8 cellular contexts compared by ENCODE assay signal in genomic region chr17:38729886-38730525, GRCh38. TPM values are rescaled to one million over a fixed set of nuclear protein-coding genes. Genes with fewer than 3 reads are reported as not detected.
DNase-seq lines count a peak whose midpoint lies in the region; ATAC-seq and TF ChIP-seq lines count a peak whose summit lies in the region.

Gene CISD3, plus strand, starts transcription at chr17:38730341. Its CDS starts 18 bp downstream, at chr17:38730359.

- H3F3A ChIP-seq in DOHH2 (ENCODE audit: control insufficient read depth, insufficient read depth) (peaks cover 14% of the 10 kb centered on the region; the same call in 1 of the 2 replicates), SK-N-SH (replicated peaks; ENCODE audit: insufficient read depth) (peaks cover 27% of the 10 kb centered on the region)

- H3K4me2 ChIP-seq in DOHH2 (ENCODE audit: low read length) (peak within 1 kb of the TSS; percentile 83), SK-N-SH (peak within 1 kb of the TSS; percentile 90)

- H3K36me3 ChIP-seq in DOHH2 (ENCODE audit: control insufficient read depth, low read length) (peaks cover 40% of the 10 kb centered on the region), SK-N-SH (replicated peaks in 1 of 2; ENCODE audit: control insufficient read depth in 1 of 2, insufficient read depth in 2 of 2, low read length in 1 of 2) (peaks cover 11 to 24% of the 10 kb centered on the region in 2 experiments), ovary (no peaks in the 10 kb centered on the region), thoracic aorta (peaks cover 7% of the 10 kb centered on the region)

- POLR2A ChIA-PET in SK-N-SH (lab: Yijun Ruan, JAX), result interaction anchor here (1.2 to 2.2 kb wide), 4 partner anchors 16 to 53 kb away, joined by 4 to 9 read pairs (median 6); partner anchors contain the start of gene MLLT6

- H3K4me1 ChIP-seq in DOHH2 (ENCODE audit: control insufficient read depth, low read length) (peaks cover 48% of the 10 kb centered on the region), SK-N-SH (ENCODE audit: control insufficient read depth in 1 of 2, insufficient read depth in 2 of 2, low read depth in 1 of 2, low read length in 1 of 2) (peaks cover 6 to 68% of the 10 kb centered on the region in 2 experiments; a peak in 1 of 4 replicates), ovary (ENCODE audit: insufficient read depth) (peaks cover 6% of the 10 kb centered on the region), thoracic aorta (ENCODE audit: control insufficient read depth in 1 of 2, low read depth in 2 of 2) (peaks cover 11 to 35% of the 10 kb centered on the region in 2 donors)

- H3K9me3 Mint-ChIP-seq in activated naive CD4-positive, alpha-beta T cell treated with anti-CD3 and anti-CD28 coated beads, Interleukin-2, amount 10 ng/mL, durations not matched to agents 7 days and 5 days, result no peaks in the 10 kb centered on the region
- H3K9me3 Mint-ChIP-seq in glutamatergic neuron (ENCODE audit: unreplicated experiment), result peaks cover 14% of the 10 kb centered on the region

- CTCF ChIA-PET in SK-N-SH (lab: Yijun Ruan, JAX), result interaction anchor here (0.9 to 7.4 kb wide), 10 partner anchors 8 to 424 kb away, joined by 3 to 88 read pairs (median 6); partner anchors contain the start of genes EPOP, MLLT6 and PCGF2
- CTCF ChIA-PET in activated naive CD4-positive, alpha-beta T cell treated with anti-CD3 and anti-CD28 coated beads, Interleukin-2, amount 10 ng/mL, durations not matched to agents 7 days and 5 days (lab: Charles Lee), result interaction anchor here (1.2 to 8.3 kb wide), 6 partner anchors 14 to 127 kb away, joined by 4 to 116 read pairs (median 10); partner anchors contain the start of gene EPOP

- H3K36me3 Mint-ChIP-seq in activated naive CD4-positive, alpha-beta T cell treated with anti-CD3 and anti-CD28 coated beads, Interleukin-2, amount 10 ng/mL, durations not matched to agents 7 days and 5 days, result peaks cover 39% of the 10 kb centered on the region
- no peaks in the 10 kb centered on the region for H3K36me3 Mint-ChIP-seq in glutamatergic neuron (ENCODE audit: unreplicated experiment)

- TF ChIP-seq CTCF in DOHH2 (IDR thresholded peaks at IDR 0.05; ENCODE audit: low read depth, low read length, poor library complexity, severe bottlenecking) (peak; percentile 54), SK-N-SH (IDR thresholded peaks at IDR 0.05) (peak; percentile 54), glutamatergic neuron (IDR thresholded peaks at IDR 0.05; ENCODE audit: partially characterized antibody, unreplicated experiment) (peak; percentile 82), ovary (IDR thresholded peaks at IDR 0.05) (peak; percentile 47 to 98 (median 97)), thoracic aorta (IDR thresholded peaks at IDR 0.05) (peak; percentile 66)

- H3K27me3 ChIP-seq in DOHH2 (ENCODE audit: control insufficient read depth, low read length) (no peaks in the 10 kb centered on the region), SK-N-SH (ENCODE audit: insufficient read depth) (no peaks in the 10 kb centered on the region), ovary (no peaks in the 10 kb centered on the region), thoracic aorta (replicated peaks; ENCODE audit: insufficient read depth) (no peaks in the 10 kb centered on the region)

- ATAC-seq in GM21786 (IDR thresholded peaks at IDR 0.05; ENCODE audit: unreplicated experiment) (peak; percentile 62), thoracic aorta (ENCODE audit: insufficient number of reproducible peaks, low FRiP score, low read depth) (peak; percentile 79)

- H3K27me3 Mint-ChIP-seq in activated naive CD4-positive, alpha-beta T cell treated with anti-CD3 and anti-CD28 coated beads, Interleukin-2, amount 10 ng/mL, durations not matched to agents 7 days and 5 days, result no peaks in the 10 kb centered on the region
- peaks cover 7% of the 10 kb centered on the region for H3K27me3 Mint-ChIP-seq in glutamatergic neuron (ENCODE audit: unreplicated experiment)

- WGBS in SK-N-SH (ENCODE audit: low lambda C conversion rate), result 7% methylated on average over 27 of the region's 92 CpGs
- 0 to 1% (median 0%) methylated on average over 36 to 92 of the region's 92 CpGs for WGBS in ovary, 3 donors

- TF ChIP-seq EP300 in SK-N-SH (IDR thresholded peaks at IDR 0.05; ENCODE audit: borderline replicate concordance in 1 of 2, low read depth in 1 of 2, low read length in 1 of 2) (no peak; a peak in 1 of 4 replicates), ovary (IDR thresholded peaks at IDR 0.05) (no peak)

- H4K20me1 ChIP-seq in DOHH2 (ENCODE audit: control insufficient read depth, insufficient read depth, low read depth, low read length) (no peaks in the 10 kb centered on the region), SK-N-SH (ENCODE audit: insufficient read depth) (peaks cover 14% of the 10 kb centered on the region; the same call in 1 of the 2 replicates)

- H3K9me3 ChIP-seq in DOHH2 (ENCODE audit: control insufficient read depth, insufficient read depth, low read length), result no peaks in the 10 kb centered on the region
- no peaks in the 10 kb centered on the region for H3K9me3 ChIP-seq in SK-N-SH
- H3K9me3 ChIP-seq in ovary, result no peaks in the 10 kb centered on the region
- no peaks in the 10 kb centered on the region for H3K9me3 ChIP-seq in thoracic aorta

- H3K79me2 ChIP-seq in DOHH2 (ENCODE audit: control insufficient read depth, low read length), result peaks cover 23% of the 10 kb centered on the region
- peaks cover 28% of the 10 kb centered on the region; the same call in 1 of the 2 replicates for H3K79me2 ChIP-seq in SK-N-SH (ENCODE audit: insufficient read depth)

- H2AFZ ChIP-seq in SK-N-SH (ENCODE audit: low read depth), result peak within 1 kb of the TSS; percentile 88; the same call in 1 of the 2 replicates

- DNase-seq in LHCN-M2 (ENCODE audit: low read depth) (peak; percentile 75), SK-N-SH (peak; percentile 95), glutamatergic neuron (peak; percentile 82), ovary (peak; percentile 83 to 90 (median 88)), thoracic aorta (ENCODE audit: low spot score) (no peak)
- DNase-seq in activated naive CD4-positive, alpha-beta T cell treated with anti-CD3 and anti-CD28 coated beads, Interleukin-2, amount 10 ng/mL, durations not matched to agents 7 days and 5 days, result peak; percentile 89

- H3K27ac ChIP-seq in DOHH2 (ENCODE audit: low read depth, low read length) (peak within 1 kb of the TSS; percentile 40), SK-N-SH (ENCODE audit: low read depth in 2 of 2, low read length in 1 of 2) (peak within 1 kb of the TSS; percentile 73 to 98), ovary (peak within 1 kb of the TSS; percentile 70 to 74), thoracic aorta (peak within 1 kb of the TSS; percentile 87 to 89)

- H3K4me3 ChIP-seq in DOHH2 (ENCODE audit: low read length), result peak within 1 kb of the TSS; percentile 93
- H3K4me3 ChIP-seq in SK-N-SH (ENCODE audit: low read depth in 2 of 2, low read length in 1 of 2), result peak within 1 kb of the TSS; percentile 78 to 79
- H3K4me3 ChIP-seq in ovary, result peak within 1 kb of the TSS; percentile 42
- H3K4me3 ChIP-seq in thoracic aorta, result peak within 1 kb of the TSS; percentile 89

- H3K4me3 Mint-ChIP-seq in activated naive CD4-positive, alpha-beta T cell treated with anti-CD3 and anti-CD28 coated beads, Interleukin-2, amount 10 ng/mL, durations not matched to agents 7 days and 5 days, result peak within 1 kb of the TSS; percentile 100
- H3K4me3 Mint-ChIP-seq in glutamatergic neuron (ENCODE audit: unreplicated experiment), result peak within 1 kb of the TSS; percentile 95

- H3K9me2 ChIP-seq in DOHH2 (replicated peaks; ENCODE audit: control insufficient read depth, low read length), result no peaks in the 10 kb centered on the region
- H3K9me2 ChIP-seq in SK-N-SH, result no peaks in the 10 kb centered on the region

- intact Hi-C loops in ovary (cut with DNase I), result loop anchor here in 1 of 4 donors (5.0 kb wide), 1 partner anchor 38 kb away; no protein-coding TSS in a partner anchor

- H3K9ac ChIP-seq in SK-N-SH, result peak within 1 kb of the TSS; percentile 89

- peak within 1 kb of the TSS; percentile 94 for H3K27ac Mint-ChIP-seq in activated naive CD4-positive, alpha-beta T cell treated with anti-CD3 and anti-CD28 coated beads, Interleukin-2, amount 10 ng/mL, durations not matched to agents 7 days and 5 days
- H3K27ac Mint-ChIP-seq in glutamatergic neuron (ENCODE audit: unreplicated experiment), result peak within 1 kb of the TSS; percentile 69

- H3K4me1 Mint-ChIP-seq in activated naive CD4-positive, alpha-beta T cell treated with anti-CD3 and anti-CD28 coated beads, Interleukin-2, amount 10 ng/mL, durations not matched to agents 7 days and 5 days, result peaks cover 82% of the 10 kb centered on the region
- H3K4me1 Mint-ChIP-seq in glutamatergic neuron (ENCODE audit: low read depth, unreplicated experiment), result peaks cover 5% of the 10 kb centered on the region

- peak; percentile 40; the same call in 1 of the 2 replicates for TF ChIP-seq RAD21 in SK-N-SH (IDR thresholded peaks at IDR 0.05; ENCODE audit: low read length)

- peak; percentile 19 for TF ChIP-seq POLR2A in ovary (IDR thresholded peaks at IDR 0.05)

TF ChIP-seq in SK-N-SH, 30 proteins besides CTCF, POLR2A, EP300 and RAD21 (continues in another document):
- peak; percentile 34 for TF ChIP-seq SMC3 (IDR thresholded peaks at IDR 0.05; ENCODE audit: low read depth, low read length)
- no peak for TF ChIP-seq IRF3 (IDR thresholded peaks at IDR 0.05; ENCODE audit: low read depth, low read length)
- peak; percentile 11; the same call in 1 of the 2 replicates for TF ChIP-seq POLR2AphosphoS5 (IDR thresholded peaks at IDR 0.05; ENCODE audit: low read depth, low read length)
- TF ChIP-seq GABPA (IDR thresholded peaks at IDR 0.05; ENCODE audit: low read depth), result peak; percentile 28; the same call in 1 of the 2 replicates
- peak; percentile 25 for TF ChIP-seq CHD2 (IDR thresholded peaks at IDR 0.05; ENCODE audit: low read length, partially characterized antibody)
- TF ChIP-seq RCOR1 (IDR thresholded peaks at IDR 0.05; ENCODE audit: low read length), result no peak

RNA-seq across cellular contexts. Expression of gene CISD3, which starts in this region (rescaled TPM):
- total RNA-seq in LHCN-M2 (2014; rRNA removed) (7.4 and 9.9 TPM in 2 replicates), glutamatergic neuron (ENCODE audit: unreplicated experiment) (3.2 TPM), ovary (10 to 100 TPM in 5 of 7 donors, 1 to 10 TPM in 2; 6.2 to 31.1 (median 24.4) TPM), thoracic aorta (1 to 10 TPM; 9.3 to 9.6 TPM)
- polyA plus RNA-seq in LHCN-M2 (2012), result 61.0 TPM
- polyA plus RNA-seq in SK-N-SH (2012; rRNA removed) (12.9 and 16.5 TPM in 2 replicates), ovary (10 to 100 TPM in 1 of 2 donors, 1 to 10 TPM in 1; 6.6 to 18.4 TPM)
- polyA plus RNA-seq in SK-N-SH (2012; cell fraction: cytosol; rRNA removed), result 9.3 and 10.9 TPM in 2 replicates
- polyA plus RNA-seq in SK-N-SH (2012; cell fraction: nucleus; rRNA removed), result 5.9 and 8.6 TPM in 2 replicates

Comparison
In these comparisons a context has a peak if more than half of its experiments do, and no peak if none do; other contexts are left out.
1. H3K4me3 ChIP-seq: peak in every context shown above with its lines; median percentile 93 in DOHH2; 89 in thoracic aorta; 78 in SK-N-SH; 42 in ovary.